Comparison of ENCODE assay signal across 10 cellular contexts in the genomic region with DNA sequence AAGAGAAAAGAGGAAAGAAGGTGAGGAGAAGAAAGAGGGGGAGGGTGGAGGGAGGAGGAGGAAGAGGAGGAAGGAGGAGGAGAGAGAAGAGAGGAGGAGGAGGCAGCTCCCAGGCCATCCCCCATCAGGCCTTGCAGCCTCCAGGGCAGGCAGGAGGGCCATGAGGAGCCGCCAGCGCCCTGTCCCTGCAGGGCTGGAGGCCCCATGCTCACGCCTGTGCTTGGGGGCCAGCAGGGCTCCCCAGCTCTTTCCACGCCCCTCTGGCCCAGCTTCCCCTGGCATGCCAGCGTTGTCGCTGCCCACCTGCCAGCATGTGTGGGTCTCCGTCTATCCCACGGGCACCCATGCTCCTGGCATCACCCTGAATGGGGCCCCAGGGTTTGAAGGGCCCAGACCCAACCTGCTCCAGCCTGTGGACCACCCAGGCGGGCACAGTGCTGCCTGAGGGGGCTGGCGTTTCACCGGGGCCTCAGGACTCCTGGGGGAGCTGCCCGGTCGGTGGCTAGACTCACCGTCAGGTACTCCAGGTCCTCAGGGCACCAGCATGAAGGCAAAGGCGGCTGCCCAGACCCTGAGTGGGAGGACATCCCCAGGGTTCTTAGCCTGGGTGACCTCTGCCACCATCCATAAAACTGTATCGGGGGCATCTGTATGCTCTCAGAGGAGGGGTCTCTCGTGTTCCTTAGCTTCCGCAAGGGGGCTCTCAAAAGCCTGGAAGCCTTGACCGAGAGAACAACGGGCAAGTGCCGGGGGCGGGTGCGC. TPM values are rescaled to one million over a fixed set of nuclear protein-coding genes. Genes with fewer than 3 reads are reported as not detected.
DNase-seq lines count a peak whose midpoint lies in the region; ATAC-seq and TF ChIP-seq lines count a peak whose summit lies in the region.
"Had no signal": no experiment of that assay in that cellular context is flagged by ENCODE, and none has a peak within 500 bp of the region (broad histone marks: within the 10 kb centered on the region; RNA-seq: fewer than 3 reads in every experiment).

No MANE protein-coding gene starts in this region.

- TF ChIP-seq CTCF in RWPE1 (conservative IDR thresholded peaks at IDR 0.05; ENCODE audit: low read depth) (no peak), foreskin fibroblast (IDR thresholded peaks at IDR 0.05; ENCODE audit: low read depth, low read length) (no peak), GM10266 (IDR thresholded peaks at IDR 0.05; ENCODE audit: control insufficient read depth, insufficient read depth, low read depth, missing control alignments) (no peak)

- intact Hi-C loops in left colon (cut with DNase I, micrococcal nuclease) = loop anchor here in 1 of 2 donors (5.0 kb wide), 1 partner anchor 115 kb away; no protein-coding TSS in a partner anchor

- no peak overlapping the region for H3K4me3 ChIP-seq in foreskin fibroblast (ENCODE audit: low read depth in 1 of 2, low read length in 2 of 2)
- no peak overlapping the region for H3K4me3 ChIP-seq in rectal smooth muscle tissue (ENCODE audit: low read length)

- ATAC-seq in GM19035 (IDR thresholded peaks at IDR 0.05; ENCODE audit: unreplicated experiment) (no peak), GM21717 (IDR thresholded peaks at IDR 0.05; ENCODE audit: unreplicated experiment) (no peak), left colon (no peak)

- POLR2A ChIA-PET in RWPE1 (lab: Yijun Ruan, JAX; ENCODE audit: low non-redundant PET) = no interaction called here

- DNase-seq in EL (peak; percentile 22), RWPE1 (ENCODE audit: low spot score) (no peak), foreskin fibroblast (peak; percentile 32 to 55), GM10266 (ENCODE audit: extremely low spot score) (no peak), left colon (no peak)
- DNase-seq: DMS79, NCI-H524 treated with DMSO at 0.1 percent for 48 hours had no signal

- no peaks in the 10 kb centered on the region for H3K27me3 ChIP-seq in rectal smooth muscle tissue (ENCODE audit: control insufficient read depth, insufficient read depth, low read length)

- peaks cover 34% of the 10 kb centered on the region for H3K4me1 ChIP-seq in rectal smooth muscle tissue (ENCODE audit: control insufficient read depth, insufficient read depth, low read length)

- H3K27ac ChIP-seq in RWPE1 (peak overlapping the region; percentile 81), rectal smooth muscle tissue (ENCODE audit: low read depth, low read length) (peak overlapping the region; percentile 71)

- no peaks in the 10 kb centered on the region for H3K36me3 ChIP-seq in rectal smooth muscle tissue (ENCODE audit: control insufficient read depth, insufficient read depth, low read length)

- CTCF ChIA-PET in RWPE1 (lab: Yijun Ruan, JAX) = interaction anchor here (0.7 to 7.5 kb wide), 2 partner anchors 112 to 133 kb away, joined by 3 to 161 read pairs; no protein-coding TSS in a partner anchor

- no peak overlapping the region for H3K9ac ChIP-seq in rectal smooth muscle tissue (ENCODE audit: low read length)

RNA-seq across cellular contexts. Expression of gene TSPAN32, which starts 5.3 kb away (rescaled TPM):
- total RNA-seq in left colon = 1 to 10 TPM in 1 of 2 donors, not detected in 1; 1.3 TPM

RNA-seq across cellular contexts. Expression of gene C11orf21, which starts 5.4 kb away (rescaled TPM):
- under 1 TPM; 0.15 to 0.78 TPM for total RNA-seq in left colon

RNA-seq across cellular contexts. Expression of gene ASCL2, which starts 36.8 kb away (rescaled TPM):
- 10 to 100 TPM in 1 of 2 donors, 1 to 10 TPM in 1; 6.3 to 10.4 TPM for total RNA-seq in left colon

Comparison
In these comparisons a context has a peak if more than half of its experiments do, and no peak if none do; other contexts are left out.
1. DNase-seq: peak in EL (single experiment) and foreskin fibroblast (2 of 2); none in RWPE1 (single experiment), GM10266 (single experiment) and left colon (0 of 2).